20 cellular contexts compared by ENCODE assay signal in the genomic region with DNA sequence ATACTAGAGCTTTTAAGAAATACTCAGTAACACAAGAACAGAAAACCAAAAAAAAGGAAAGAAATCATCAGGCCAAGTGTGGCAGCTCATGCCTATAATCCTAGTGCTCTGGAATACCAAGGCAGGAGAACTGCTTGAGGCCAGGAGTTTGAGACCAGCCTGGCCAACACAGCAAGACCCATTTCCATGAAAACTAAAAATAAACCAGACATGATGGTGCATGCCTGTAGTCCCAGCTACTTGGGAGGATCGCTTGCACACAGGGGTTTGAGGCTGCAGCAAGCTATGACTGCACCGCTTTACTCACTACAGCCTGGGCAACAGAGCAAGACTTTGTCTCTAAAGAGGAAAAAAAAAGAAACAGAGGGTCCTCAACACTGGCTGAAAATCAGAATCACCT. TPM values are rescaled to one million over a fixed set of nuclear protein-coding genes. Genes with fewer than 3 reads are reported as not detected.
DNase-seq lines count a peak whose midpoint lies in the region; ATAC-seq and TF ChIP-seq lines count a peak whose summit lies in the region.
"Had no signal": no experiment of that assay in that cellular context is flagged by ENCODE, and none has a peak within 500 bp of the region (broad histone marks: within the 10 kb centered on the region; RNA-seq: fewer than 3 reads in every experiment).

No MANE protein-coding gene starts in this region.

- H3K27ac Mint-ChIP-seq in activated T-cell treated with anti-CD3 and anti-CD28 coated beads, Interleukin-2, amount 50 U/mL, for 24 hours: peak overlapping the region; percentile 65
- peak overlapping the region in 2 of 3 donors; percentile 30 to 80 for H3K27ac Mint-ChIP-seq in CD4-positive, CD25-positive, alpha-beta regulatory T cell
- peak overlapping the region; percentile 45; the same call in 1 of the 2 replicates for H3K27ac Mint-ChIP-seq in WTC11
- peak overlapping the region in 5 of 9 donors; percentile 13 to 59 (median 25) for H3K27ac Mint-ChIP-seq in naive thymus-derived CD4-positive, alpha-beta T cell

- no peaks in the 10 kb centered on the region for H3K27me3 Mint-ChIP-seq in activated T-cell treated with anti-CD3 and anti-CD28 coated beads, Interleukin-2, amount 50 U/mL, for 24 hours
- H3K27me3 Mint-ChIP-seq in CD4-positive, CD25-positive, alpha-beta regulatory T cell: no peaks in the 10 kb centered on the region
- no peaks in the 10 kb centered on the region for H3K27me3 Mint-ChIP-seq in WTC11 (ENCODE audit: low read depth)
- no peaks in the 10 kb centered on the region for H3K27me3 Mint-ChIP-seq in naive thymus-derived CD4-positive, alpha-beta T cell

- H3K4me3 ChIP-seq in CD4-positive, CD25-positive, alpha-beta regulatory T cell (ENCODE audit: low read depth, low read length): no peak overlapping the region
- H3K4me3 ChIP-seq in naive thymus-derived CD4-positive, alpha-beta T cell (ENCODE audit: low read length): no peak overlapping the region

- H3K4me3 Mint-ChIP-seq in activated T-cell treated with anti-CD3 and anti-CD28 coated beads, Interleukin-2, amount 50 U/mL, for 24 hours: no peak overlapping the region
- no peak overlapping the region for H3K4me3 Mint-ChIP-seq in CD4-positive, CD25-positive, alpha-beta regulatory T cell
- H3K4me3 Mint-ChIP-seq in WTC11: no peak overlapping the region
- no peak overlapping the region for H3K4me3 Mint-ChIP-seq in naive thymus-derived CD4-positive, alpha-beta T cell

- TF ChIP-seq CTCF in WTC11 (IDR thresholded peaks at IDR 0.05): no peak

- H3K36me3 ChIP-seq in CD4-positive, CD25-positive, alpha-beta regulatory T cell (ENCODE audit: control insufficient read depth, insufficient read depth, low read length): peaks cover 90% of the 10 kb centered on the region
- H3K36me3 ChIP-seq in naive thymus-derived CD4-positive, alpha-beta T cell (ENCODE audit: control insufficient read depth in 2 of 3, insufficient read depth in 3 of 3, low read length in 3 of 3): peaks cover 17 to 87% (median 33%) of the 10 kb centered on the region in 3 experiments

- no peaks in the 10 kb centered on the region for H3K9me3 Mint-ChIP-seq in activated T-cell treated with anti-CD3 and anti-CD28 coated beads, Interleukin-2, amount 50 U/mL, for 24 hours
- H3K9me3 Mint-ChIP-seq in CD4-positive, CD25-positive, alpha-beta regulatory T cell: peaks cover 0 to 2% (median 0%) of the 10 kb centered on the region in 7 donors
- H3K9me3 Mint-ChIP-seq in WTC11: peaks cover 4% of the 10 kb centered on the region; the same call in 1 of the 2 replicates
- H3K9me3 Mint-ChIP-seq in naive thymus-derived CD4-positive, alpha-beta T cell: no peaks in the 10 kb centered on the region

- no peaks in the 10 kb centered on the region for H3K27me3 ChIP-seq in CD4-positive, CD25-positive, alpha-beta regulatory T cell (ENCODE audit: control insufficient read depth, insufficient read depth, low read length)
- H3K27me3 ChIP-seq in naive thymus-derived CD4-positive, alpha-beta T cell (ENCODE audit: control insufficient read depth in 2 of 2, insufficient read depth in 2 of 2, low read length in 2 of 2): no peaks in the 10 kb centered on the region

- intact Hi-C loops in naive thymus-derived CD4-positive, alpha-beta T cell (cut with micrococcal nuclease): no loop called here

- CTCF ChIA-PET in WTC11 (lab: Charles Lee): no interaction called here
- CTCF ChIA-PET in naive thymus-derived CD4-positive, alpha-beta T cell (lab: Charles Lee): interaction anchor here (0.6 kb wide), 1 partner anchor 39 kb away, joined by 3 read pairs; no protein-coding TSS in a partner anchor

- H3K4me1 Mint-ChIP-seq in activated T-cell treated with anti-CD3 and anti-CD28 coated beads, Interleukin-2, amount 50 U/mL, for 24 hours (ENCODE audit: low read depth): peaks cover 32% of the 10 kb centered on the region
- H3K4me1 Mint-ChIP-seq in CD4-positive, CD25-positive, alpha-beta regulatory T cell: peaks cover 25 to 34% (median 29%) of the 10 kb centered on the region in 4 donors
- no peaks in the 10 kb centered on the region for H3K4me1 Mint-ChIP-seq in WTC11
- peaks cover 6 to 36% (median 29%) of the 10 kb centered on the region in 7 donors for H3K4me1 Mint-ChIP-seq in naive thymus-derived CD4-positive, alpha-beta T cell

- DNase-seq in activated T-cell treated with anti-CD3 and anti-CD28 coated beads, Interleukin-2, amount 50 U/mL, for 24 hours: no peak
- no peak for DNase-seq in activated T-cell treated with anti-CD3 and anti-CD28 coated beads, Interleukin-2, amount 50 U/mL, for 1 hour
- no peak for DNase-seq in CD4-positive, CD25-positive, alpha-beta regulatory T cell
- DNase-seq in WTC11 (ENCODE audit: low spot score): no peak
- no peak for DNase-seq in naive thymus-derived CD4-positive, alpha-beta T cell
- DNase-seq in NCI-H526 (lab: John Stamatoyannopoulos, UW): no peak
- DNase-seq in NCI-H187 treated with DMSO at 0.1 percent for 48 hours (lab: John Stamatoyannopoulos, UW): no peak
- DNase-seq in NCI-H2227 treated with DMSO at 0.1 percent for 48 hours (lab: John Stamatoyannopoulos, UW): no peak
- DNase-seq: 8988T, AML-193, COR-L47, DMS79, NCI-H1092 treated with DMSO at 0.1 percent for 48 hours, NCI-H1436 treated with DMSO at 0.1 percent for 48 hours, NCI-H2029, NCI-H226, NCI-H524, NCI-H82 had no signal

- H3K36me3 Mint-ChIP-seq in activated T-cell treated with anti-CD3 and anti-CD28 coated beads, Interleukin-2, amount 50 U/mL, for 24 hours (ENCODE audit: low read depth): peaks cover 92% of the 10 kb centered on the region
- H3K36me3 Mint-ChIP-seq in CD4-positive, CD25-positive, alpha-beta regulatory T cell: peaks cover 47% of the 10 kb centered on the region
- peaks cover 62% of the 10 kb centered on the region for H3K36me3 Mint-ChIP-seq in WTC11
- peaks cover 19 to 56% (median 46%) of the 10 kb centered on the region in 5 donors for H3K36me3 Mint-ChIP-seq in naive thymus-derived CD4-positive, alpha-beta T cell

- H3K4me1 ChIP-seq in CD4-positive, CD25-positive, alpha-beta regulatory T cell (ENCODE audit: control insufficient read depth, insufficient read depth, low read length, poor library complexity, severe bottlenecking): peaks cover 3% of the 10 kb centered on the region
- H3K4me1 ChIP-seq in naive thymus-derived CD4-positive, alpha-beta T cell (ENCODE audit: control insufficient read depth in 2 of 2, insufficient read depth in 2 of 2, low read length in 2 of 2): no peaks in the 10 kb centered on the region

- POLR2A ChIA-PET in WTC11 (lab: Charles Lee): no interaction called here
- POLR2A ChIA-PET in naive thymus-derived CD4-positive, alpha-beta T cell (lab: Charles Lee): interaction anchor here (0.8 to 1.7 kb wide), 3 partner anchors 16 to 22 kb away, joined by 3 to 6 read pairs (median 3); no protein-coding TSS in a partner anchor

- no peak for ATAC-seq in CD4-positive, CD25-positive, alpha-beta regulatory T cell (ENCODE audit: low read depth in 2 of 2)
- ATAC-seq in WTC11: no peak
- no peak for ATAC-seq in naive thymus-derived CD4-positive, alpha-beta T cell
- ATAC-seq: Panc1 had no signal

- no peak overlapping the region for H3K27ac ChIP-seq in CD4-positive, CD25-positive, alpha-beta regulatory T cell (ENCODE audit: insufficient read depth, low read length, poor library complexity, severe bottlenecking)
- no peak overlapping the region for H3K27ac ChIP-seq in naive thymus-derived CD4-positive, alpha-beta T cell (ENCODE audit: low read depth, low read length)
- H3K27ac ChIP-seq: C4-2B had no signal

- H3K9me3 ChIP-seq in CD4-positive, CD25-positive, alpha-beta regulatory T cell (ENCODE audit: control insufficient read depth in 2 of 2, low read length in 2 of 2): no peaks in the 10 kb centered on the region
- no peaks in the 10 kb centered on the region for H3K9me3 ChIP-seq in naive thymus-derived CD4-positive, alpha-beta T cell (ENCODE audit: control insufficient read depth in 2 of 3, low read length in 3 of 3)

TF ChIP-seq in WTC11, 78 proteins besides CTCF, POLR2A, EP300 and RAD21:
- TF ChIP-seq, protein P1, sequence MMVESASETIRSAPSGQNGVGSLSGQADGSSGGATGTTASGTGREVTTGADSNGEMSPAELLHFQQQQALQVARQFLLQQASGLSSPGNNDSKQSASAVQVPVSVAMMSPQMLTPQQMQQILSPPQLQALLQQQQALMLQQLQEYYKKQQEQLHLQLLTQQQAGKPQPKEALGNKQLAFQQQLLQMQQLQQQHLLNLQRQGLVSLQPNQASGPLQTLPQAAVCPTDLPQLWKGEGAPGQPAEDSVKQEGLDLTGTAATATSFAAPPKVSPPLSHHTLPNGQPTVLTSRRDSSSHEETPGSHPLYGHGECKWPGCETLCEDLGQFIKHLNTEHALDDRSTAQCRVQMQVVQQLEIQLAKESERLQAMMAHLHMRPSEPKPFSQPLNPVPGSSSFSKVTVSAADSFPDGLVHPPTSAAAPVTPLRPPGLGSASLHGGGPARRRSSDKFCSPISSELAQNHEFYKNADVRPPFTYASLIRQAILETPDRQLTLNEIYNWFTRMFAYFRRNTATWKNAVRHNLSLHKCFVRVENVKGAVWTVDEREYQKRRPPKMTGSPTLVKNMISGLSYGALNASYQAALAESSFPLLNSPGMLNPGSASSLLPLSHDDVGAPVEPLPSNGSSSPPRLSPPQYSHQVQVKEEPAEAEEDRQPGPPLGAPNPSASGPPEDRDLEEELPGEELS (CRISPR knock-in tag; IDR thresholded peaks at IDR 0.05): no peak
- TF ChIP-seq ZNF121 (CRISPR knock-in tag; IDR thresholded peaks at IDR 0.05) (peak; percentile 75; the same call in 1 of the 2 replicates), MXD4 (CRISPR knock-in tag; IDR thresholded peaks at IDR 0.05; ENCODE audit: borderline replicate concordance) (no peak)

RNA-seq across cellular contexts. Expression of a gene that starts 18.2 kb away (rescaled TPM):
- 77.4 TPM for total RNA-seq in CD4-positive, CD25-positive, alpha-beta regulatory T cell
- 10 to 100 TPM; 29.3 to 38.4 (median 32.5) TPM for polyA plus RNA-seq in CD4-positive, CD25-positive, alpha-beta regulatory T cell
- 40.2 to 46.1 TPM (median 45.5 TPM) in 3 replicates for total RNA-seq in WTC11 (2021)
- 100 to 1,000 TPM in 1 of 5 experiments, 10 to 100 TPM in 4; 61.8 to 113 (median 75.2) TPM for total RNA-seq in naive thymus-derived CD4-positive, alpha-beta T cell
- polyA plus RNA-seq in naive thymus-derived CD4-positive, alpha-beta T cell: 10 to 100 TPM; 24.5 to 26.7 TPM
